24 cellular contexts compared by ENCODE assay signal in genomic region chr12:50232771-50233209, GRCh38. TPM values are rescaled to one million over a fixed set of nuclear protein-coding genes. Genes with fewer than 3 reads are reported as not detected.
DNase-seq lines count a peak whose midpoint lies in the region; ATAC-seq and TF ChIP-seq lines count a peak whose summit lies in the region.
"Had no signal": no experiment of that assay in that cellular context is flagged by ENCODE, and none has a peak within 500 bp of the region (broad histone marks: within the 10 kb centered on the region; RNA-seq: fewer than 3 reads in every experiment).

No MANE protein-coding gene starts in this region.

- H3K79me2 ChIP-seq in OCI-LY7 (ENCODE audit: insufficient read depth, low read depth, low read length): no peaks in the 10 kb centered on the region

- H3K9me3 Mint-ChIP-seq in mesothelial cell of epicardium: no peaks in the 10 kb centered on the region
- H3K9me3 Mint-ChIP-seq: activated T-cell treated with anti-CD3 and anti-CD28 coated beads, Interleukin-2, amount 50 U/mL, for 4 hours; immature natural killer cell had no signal

- no peak overlapping the region for H3K4me3 Mint-ChIP-seq in mesothelial cell of epicardium
- H3K4me3 Mint-ChIP-seq: activated T-cell treated with anti-CD3 and anti-CD28 coated beads, Interleukin-2, amount 50 U/mL, for 4 hours; immature natural killer cell had no signal

- no peaks in the 10 kb centered on the region for H3K36me3 ChIP-seq in OCI-LY7 (ENCODE audit: insufficient read depth, low read length)
- H3K36me3 ChIP-seq in thyroid gland: no peaks in the 10 kb centered on the region
- no peaks in the 10 kb centered on the region for H3K36me3 ChIP-seq in vagina
- H3K36me3 ChIP-seq: BLaER1 treated with 17β-estradiol and CSF1 and Interleukin-3, amounts not matched to agents 10 nM and 100 nM; neutrophil; prostate gland; SJCRH30 had no signal

- H3K9me3 ChIP-seq in OCI-LY7 (ENCODE audit: low read length) (no peaks in the 10 kb centered on the region), thyroid gland (no peaks in the 10 kb centered on the region), vagina (no peaks in the 10 kb centered on the region)
- H3K9me3 ChIP-seq: BLaER1 treated with 17β-estradiol and CSF1 and Interleukin-3, amounts not matched to agents 10 nM and 100 nM; neutrophil; prostate gland; sigmoid colon; SJCRH30; upper lobe of left lung had no signal

- intact Hi-C loops in OCI-LY7 (cut with micrococcal nuclease; ENCODE audit: unreplicated experiment) (no loop called here), thyroid gland (cut with DNase I) (no loop called here), vagina (cut with DNase I) (no loop called here)

- 34 to 62% methylated on average over 9 of the region's 9 CpGs for whole genome bisulfite sequencing in thyroid gland, 2 donors

- peak overlapping the region; percentile 75 for H3K27ac Mint-ChIP-seq in mesothelial cell of epicardium
- H3K27ac Mint-ChIP-seq: immature natural killer cell had no signal

- CTCF ChIA-PET in OCI-LY7 (lab: Charles Lee; ENCODE audit: unreplicated experiment): no interaction called here

- no TSS peak for BruUV-seq in OCI-LY7 (replicated peaks; lab: Mats Ljungman, UMichigan)

- TF ChIP-seq CTCF in OCI-LY7 (conservative IDR thresholded peaks at IDR 0.05; ENCODE audit: low read length) (no peak), mesothelial cell of epicardium (IDR thresholded peaks at IDR 0.05; ENCODE audit: unreplicated experiment) (no peak), thyroid gland (IDR thresholded peaks at IDR 0.05) (no peak), vagina (IDR thresholded peaks at IDR 0.05) (no peak)

- no peaks in the 10 kb centered on the region for H3K9me2 ChIP-seq in OCI-LY7 (ENCODE audit: insufficient read depth, low read length)

- H3K36me3 Mint-ChIP-seq in mesothelial cell of epicardium: peaks cover 11% of the 10 kb centered on the region
- H3K36me3 Mint-ChIP-seq: immature natural killer cell had no signal

- no peak overlapping the region for H3K4me2 ChIP-seq in OCI-LY7 (ENCODE audit: low read length)
- H3K4me2 ChIP-seq: BLaER1 treated with 17β-estradiol and CSF1 and Interleukin-3, amounts not matched to agents 10 nM and 100 nM had no signal

- peak overlapping the region; percentile 47; the same call in 1 of the 2 replicates for H2AFZ ChIP-seq in OCI-LY7 (ENCODE audit: low read length)

- POLR2A ChIA-PET in OCI-LY7 (lab: Charles Lee): interaction anchor here (0.6 to 1.6 kb wide), 3 partner anchors 10 to 148 kb away, joined by 6 to 10 read pairs (median 9); no protein-coding TSS in a partner anchor

- H3K27me3 ChIP-seq in thyroid gland: no peaks in the 10 kb centered on the region
- no peaks in the 10 kb centered on the region for H3K27me3 ChIP-seq in vagina
- H3K27me3 ChIP-seq: BLaER1 treated with 17β-estradiol and CSF1 and Interleukin-3, amounts not matched to agents 10 nM and 100 nM; neutrophil; sigmoid colon; SJCRH30; upper lobe of left lung had no signal

- peak in 1 of 2 donors; percentile 21 for TF ChIP-seq POLR2A in thyroid gland (IDR thresholded peaks at IDR 0.05)
- TF ChIP-seq POLR2A in vagina (IDR thresholded peaks at IDR 0.05): no peak

- DNase-seq in OCI-LY7 (ENCODE audit: low spot score): no peak
- DNase-seq in dermis blood vessel endothelial cell: peak; percentile 50
- DNase-seq in mesothelial cell of epicardium (ENCODE audit: low spot score in 2 of 2, unreplicated experiment in 2 of 2): no peak
- DNase-seq in thyroid gland: peak; percentile 55 to 72
- no peak for DNase-seq in vagina (ENCODE audit: extremely low spot score in 2 of 2)
- DNase-seq: activated T-cell treated with anti-CD3 and anti-CD28 coated beads, Interleukin-2, amount 50 U/mL, for 4 hours; caudate nucleus; DMS153; immature natural killer cell; left colon; NCI-H1048; NCI-H2107; NCI-H748 treated with DMSO at 0.1 percent for 48 hours; RPMI8226; sigmoid colon; stimulated activated CD4-positive, alpha-beta T cell treated with anti-CD3 and anti-CD28 coated beads, Interleukin-12 subunit alpha, Interleukin-12 subunit beta, amount 100 ng/mL, for 4 hours; stimulated activated CD4-positive, alpha-beta T cell treated with anti-CD3 and anti-CD28 coated beads, Interleukin-2, amount 100 ng/mL, for 48 hours; upper lobe of left lung had no signal

- H3K4me3 ChIP-seq in OCI-LY7 (ENCODE audit: low read depth, low read length, poor library complexity, severe bottlenecking) (no peak overlapping the region), thyroid gland (replicated peaks in 1 of 3) (no peak overlapping the region), vagina (no peak overlapping the region)
- H3K4me3 ChIP-seq: BLaER1 treated with 17β-estradiol and CSF1 and Interleukin-3, amounts not matched to agents 10 nM and 100 nM; prostate gland; sigmoid colon; SJCRH30; upper lobe of left lung had no signal

- no peak for ATAC-seq in GM19395 (IDR thresholded peaks at IDR 0.05; ENCODE audit: unreplicated experiment)
- ATAC-seq in GM18498 (IDR thresholded peaks at IDR 0.05; ENCODE audit: unreplicated experiment): no peak
- ATAC-seq: activated T-cell treated with anti-CD3 and anti-CD28 coated beads, Interleukin-2, amount 50 U/mL, for 4 hours; left colon had no signal

- peaks cover 8% of the 10 kb centered on the region for H3K4me1 Mint-ChIP-seq in mesothelial cell of epicardium
- H3K4me1 Mint-ChIP-seq: immature natural killer cell had no signal

- no peaks in the 10 kb centered on the region for H3K27me3 Mint-ChIP-seq in mesothelial cell of epicardium (ENCODE audit: low read depth)

- H3K27ac ChIP-seq in OCI-LY7 (ENCODE audit: low read depth, low read length, poor library complexity, severe bottlenecking) (no peak overlapping the region), thyroid gland (peak overlapping the region; percentile 43 to 83 (median 76)), vagina (no peak overlapping the region)
- H3K27ac ChIP-seq: BLaER1 treated with 17β-estradiol and CSF1 and Interleukin-3, amounts not matched to agents 10 nM and 100 nM; neutrophil; sigmoid colon; SJCRH30 had no signal

- H4K20me1 ChIP-seq in OCI-LY7 (ENCODE audit: insufficient read depth, low read length): no peaks in the 10 kb centered on the region
- H4K20me1 ChIP-seq: BLaER1 treated with 17β-estradiol and CSF1 and Interleukin-3, amounts not matched to agents 10 nM and 100 nM had no signal

- H3K4me1 ChIP-seq in OCI-LY7 (ENCODE audit: insufficient read depth, low read length, poor library complexity, severe bottlenecking): no peaks in the 10 kb centered on the region
- peaks cover 8 to 14% of the 10 kb centered on the region in 2 donors for H3K4me1 ChIP-seq in thyroid gland
- H3K4me1 ChIP-seq in vagina: no peaks in the 10 kb centered on the region
- H3K4me1 ChIP-seq: BLaER1 treated with 17β-estradiol and CSF1 and Interleukin-3, amounts not matched to agents 10 nM and 100 nM; prostate gland; sigmoid colon had no signal

RNA-seq across cellular contexts. Expression of gene LIMA1, which starts 50.5 kb away (rescaled TPM):
- 6.2 and 7.4 TPM in 2 replicates for total RNA-seq in OCI-LY7 (2014; rRNA removed; shearing (Covaris generic))
- total RNA-seq in OCI-LY7 (2022) (18.2 and 20.4 TPM in 2 replicates), dermis blood vessel endothelial cell (30.8 and 69.7 TPM in 2 replicates), mesothelial cell of epicardium (114 to 120 TPM (median 115 TPM) in 3 replicates), thyroid gland (10 to 100 TPM; 53.0 to 75.4 (median 66.7) TPM), vagina (99.2 TPM)

Comparison
In these comparisons a context has a peak if more than half of its experiments do, and no peak if none do; other contexts are left out.
1. DNase-seq: peak in dermis blood vessel endothelial cell (single experiment) and thyroid gland (2 of 2); none in OCI-LY7 (single experiment), mesothelial cell of epicardium (0 of 2) and vagina (0 of 2).
2. H3K27ac ChIP-seq: peak in thyroid gland (3 of 3); none in OCI-LY7 (single experiment) and vagina (single experiment).